Comparison of ENCODE assay signal across 20 cellular contexts in genomic region chr6:118908441-118908840, GRCh38.
"Had no signal": no experiment of that assay in that cellular context is flagged by ENCODE, and none has a peak within 500 bp of the region (broad histone marks: within the 10 kb centered on the region; RNA-seq: fewer than 3 reads in every experiment).

No MANE protein-coding gene starts in this region.

- H3K9me3 ChIP-seq: breast epithelium, gastroesophageal sphincter, left lung, sigmoid colon, thyroid gland, upper lobe of right lung had no signal

- H3K27me3 ChIP-seq: breast epithelium, gastroesophageal sphincter, left lung, sigmoid colon, thyroid gland, upper lobe of right lung had no signal

- ATAC-seq: activated CD4-positive, CD25-positive, alpha-beta regulatory T cell treated with anti-CD3 and anti-CD28 coated beads, Interleukin-2, amount 50 U/mL, for 24 hours; activated CD8-positive, alpha-beta T cell treated with anti-CD3 and anti-CD28 coated beads for 36 hours; gastroesophageal sphincter; left lung; natural killer cell; stimulated activated naive CD8-positive, alpha-beta T cell treated with anti-CD3 and anti-CD28 coated beads, Interleukin-15, Interleukin-2, amounts not matched to agents 100 U/mL and 50 U/mL, for 24 hours; upper lobe of right lung had no signal

- DNase-seq: activated CD4-positive, alpha-beta T cell treated with anti-CD3 and anti-CD28 coated beads, Interleukin-2, amount 10 ng/mL, durations not matched to agents 24 days and 14 days; activated CD8-positive, alpha-beta T cell treated with anti-CD3 and anti-CD28 coated beads for 36 hours; activated gamma-delta T cell treated with Interleukin-2 at 50 U/mL for 16 hours; aorta; cortex of kidney; endodermal cell; kidney; left lung; natural killer cell; retina; sigmoid colon; stimulated activated CD4-positive, alpha-beta T cell treated with anti-CD3 and anti-CD28 coated beads, Interleukin-4, amount 100 ng/mL, for 24 hours; stimulated activated naive CD8-positive, alpha-beta T cell treated with anti-CD3 and anti-CD28 coated beads, Interleukin-15, Interleukin-2, amounts not matched to agents 100 U/mL and 50 U/mL, for 24 hours; thyroid gland; upper lobe of right lung had no signal

- H3K27ac ChIP-seq: breast epithelium, gastroesophageal sphincter, left lung, sigmoid colon, thyroid gland, upper lobe of right lung, VCaP had no signal

- H3K4me1 ChIP-seq: breast epithelium, left lung, sigmoid colon, thyroid gland, upper lobe of right lung had no signal

- H3K4me3 ChIP-seq: breast epithelium, gastroesophageal sphincter, left lung, lung, sigmoid colon, thyroid gland, upper lobe of right lung had no signal
